In the genomic region with DNA sequence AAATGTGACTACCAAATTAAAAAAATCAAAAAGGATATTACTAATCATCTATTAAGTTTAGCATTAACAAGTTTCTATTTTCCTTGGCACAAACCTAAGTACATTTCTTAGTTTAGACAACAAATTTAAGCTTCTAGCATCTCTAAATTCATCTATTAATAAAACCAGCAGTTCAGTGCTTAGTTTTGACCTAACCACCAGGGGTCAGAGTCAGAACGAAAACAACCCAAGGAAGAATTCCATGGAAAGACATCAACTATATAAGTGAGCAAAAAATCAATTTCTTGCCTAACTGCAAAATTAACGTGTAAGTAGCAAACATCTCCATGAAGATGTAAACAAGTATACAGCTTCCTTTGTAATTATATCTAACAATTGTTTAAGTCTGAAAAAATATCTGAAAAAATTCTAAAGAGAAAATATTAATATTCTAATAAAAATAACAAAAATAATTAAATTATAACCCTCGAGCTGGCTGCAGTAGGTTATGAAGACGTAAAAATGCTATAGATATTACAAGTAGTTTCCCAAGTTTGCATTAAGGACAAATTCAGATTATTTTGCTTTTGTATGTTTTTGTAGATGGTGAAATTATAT, we compare ENCODE assay signal across 8 cellular contexts.
A peak's percentile ranks its signal among the peaks of the same experiment; 100 is the strongest.
DNase-seq lines count a peak whose midpoint lies in the region; ATAC-seq and TF ChIP-seq lines count a peak whose summit lies in the region.

No MANE protein-coding gene starts in this region.

- H3K4me1 Mint-ChIP-seq in glutamatergic neuron (ENCODE audit: low read depth, unreplicated experiment), result peaks cover 10% of the 10 kb centered on the region
- H3K4me1 Mint-ChIP-seq in activated CD4-positive, alpha-beta memory T cell treated with anti-CD3 and anti-CD28 coated beads, Interleukin-2, amount 10 ng/mL, durations not matched to agents 7 days and 5 days, result no peaks in the 10 kb centered on the region

- no peaks in the 10 kb centered on the region for H3K9me3 Mint-ChIP-seq in glutamatergic neuron (ENCODE audit: unreplicated experiment)
- H3K9me3 Mint-ChIP-seq in activated CD4-positive, alpha-beta memory T cell treated with anti-CD3 and anti-CD28 coated beads, Interleukin-2, amount 10 ng/mL, durations not matched to agents 7 days and 5 days, result no peaks in the 10 kb centered on the region

- no peak overlapping the region for H3K27ac Mint-ChIP-seq in glutamatergic neuron (ENCODE audit: unreplicated experiment)
- H3K27ac Mint-ChIP-seq in activated CD4-positive, alpha-beta memory T cell treated with anti-CD3 and anti-CD28 coated beads, Interleukin-2, amount 10 ng/mL, durations not matched to agents 7 days and 5 days, result no peak overlapping the region

- H3K4me3 Mint-ChIP-seq in glutamatergic neuron (ENCODE audit: unreplicated experiment), result no peak overlapping the region
- no peak overlapping the region for H3K4me3 Mint-ChIP-seq in activated CD4-positive, alpha-beta memory T cell treated with anti-CD3 and anti-CD28 coated beads, Interleukin-2, amount 10 ng/mL, durations not matched to agents 7 days and 5 days

- CTCF ChIA-PET in activated CD4-positive, alpha-beta memory T cell treated with anti-CD3 and anti-CD28 coated beads, Interleukin-2, amount 10 ng/mL, durations not matched to agents 7 days and 5 days (lab: Charles Lee), result interaction anchor here (0.8 to 4.1 kb wide), 6 partner anchors 13 to 144 kb away, joined by 3 to 43 read pairs (median 4); no protein-coding TSS in a partner anchor

- H3K36me3 Mint-ChIP-seq in glutamatergic neuron (ENCODE audit: unreplicated experiment), result no peaks in the 10 kb centered on the region
- no peaks in the 10 kb centered on the region for H3K36me3 Mint-ChIP-seq in activated CD4-positive, alpha-beta memory T cell treated with anti-CD3 and anti-CD28 coated beads, Interleukin-2, amount 10 ng/mL, durations not matched to agents 7 days and 5 days (ENCODE audit: low read depth)

- H3K27me3 Mint-ChIP-seq in glutamatergic neuron (ENCODE audit: unreplicated experiment), result no peaks in the 10 kb centered on the region
- peaks cover 13% of the 10 kb centered on the region for H3K27me3 Mint-ChIP-seq in activated CD4-positive, alpha-beta memory T cell treated with anti-CD3 and anti-CD28 coated beads, Interleukin-2, amount 10 ng/mL, durations not matched to agents 7 days and 5 days

- ATAC-seq in HG03432 (IDR thresholded peaks at IDR 0.05; ENCODE audit: unreplicated experiment) (peak; percentile 38), sciatic nerve (no peak), GM21737 (IDR thresholded peaks at IDR 0.05; ENCODE audit: unreplicated experiment) (no peak)

- DNase-seq in AG20443 (ENCODE audit: low spot score) (peak; percentile 25), RPMI7951 (ENCODE audit: low read depth) (peak; percentile 26), glutamatergic neuron (no peak), T-helper 9 cell (no peak), sciatic nerve (ENCODE audit: low spot score) (no peak)
- DNase-seq in activated CD4-positive, alpha-beta memory T cell treated with anti-CD3 and anti-CD28 coated beads, Interleukin-2, amount 10 ng/mL, durations not matched to agents 7 days and 5 days, result no peak

- TF ChIP-seq CTCF in glutamatergic neuron (IDR thresholded peaks at IDR 0.05; ENCODE audit: partially characterized antibody, unreplicated experiment), result peak; percentile 84

- POLR2A ChIA-PET in activated CD4-positive, alpha-beta memory T cell treated with anti-CD3 and anti-CD28 coated beads, Interleukin-2, amount 10 ng/mL, durations not matched to agents 7 days and 5 days (lab: Charles Lee), result no interaction called here

- intact Hi-C loops in sciatic nerve (cut with DNase I), result no loop called here

Comparison
In these comparisons a context has a peak if more than half of its experiments do, and no peak if none do; other contexts are left out.
1. DNase-seq: peak in AG20443 (single experiment) and RPMI7951 (single experiment); none in glutamatergic neuron (single experiment), T-helper 9 cell (single experiment), sciatic nerve (single experiment) and activated CD4-positive, alpha-beta memory T cell treated with anti-CD3 and anti-CD28 coated beads, Interleukin-2, amount 10 ng/mL, durations not matched to agents 7 days and 5 days (single experiment).